10 cellular contexts compared by ENCODE assay signal in genomic region chr10:63491558-63492316, GRCh38. TPM values are rescaled to one million over a fixed set of nuclear protein-coding genes. Genes with fewer than 3 reads are reported as not detected.
DNase-seq lines count a peak whose midpoint lies in the region; ATAC-seq and TF ChIP-seq lines count a peak whose summit lies in the region.
"Had no signal": no experiment of that assay in that cellular context is flagged by ENCODE, and none has a peak within 500 bp of the region (broad histone marks: within the 10 kb centered on the region; RNA-seq: fewer than 3 reads in every experiment).

No MANE protein-coding gene starts in this region.

- ATAC-seq in HG02973 (IDR thresholded peaks at IDR 0.05; ENCODE audit: unreplicated experiment) (no peak), GM19397 (IDR thresholded peaks at IDR 0.05; ENCODE audit: unreplicated experiment) (no peak)
- no peak for ATAC-seq in activated T-cell treated with anti-CD3 and anti-CD28 coated beads, Interleukin-2, amount 50 U/mL, for 72 hours (replicated peaks in 1 of 2)

- TF ChIP-seq POLR2A in vagina (IDR thresholded peaks at IDR 0.05) = no peak

- peaks cover 29% of the 10 kb centered on the region for H3K79me2 ChIP-seq in mesendoderm (ENCODE audit: control insufficient read depth, insufficient read depth, low read length)

- H2AK5ac ChIP-seq in mesendoderm (ENCODE audit: low read length) = no peak overlapping the region

- no peak overlapping the region for H3K4me3 Mint-ChIP-seq in activated T-cell treated with anti-CD3 and anti-CD28 coated beads, Interleukin-2, amount 50 U/mL, for 24 hours
- no peak overlapping the region for H3K4me3 Mint-ChIP-seq in activated T-cell treated with anti-CD3 and anti-CD28 coated beads, Interleukin-2, amount 50 U/mL, for 72 hours
- H3K4me3 Mint-ChIP-seq: activated naive CD8-positive, alpha-beta T cell had no signal

- peaks cover 4% of the 10 kb centered on the region for H3K4me1 ChIP-seq in mesendoderm (ENCODE audit: control insufficient read depth, low read depth, low read length)
- peaks cover 21% of the 10 kb centered on the region for H3K4me1 ChIP-seq in vagina

- no peak overlapping the region for H4K5ac ChIP-seq in mesendoderm (ENCODE audit: low read length)

- H3K9ac ChIP-seq in mesendoderm (ENCODE audit: low read length) = no peak overlapping the region

- no peak overlapping the region for H2BK15ac ChIP-seq in mesendoderm (replicated peaks; ENCODE audit: low read depth)

- H3K27me3 ChIP-seq in mesendoderm (ENCODE audit: insufficient read depth, low read length, poor library complexity) (no peaks in the 10 kb centered on the region), vagina (no peaks in the 10 kb centered on the region)

- intact Hi-C loops in vagina (cut with DNase I) = no loop called here

- H3K27ac ChIP-seq in mesendoderm (ENCODE audit: low read depth, low read length) = no peak overlapping the region
- H3K27ac ChIP-seq in vagina = peak overlapping the region; percentile 73
- H3K27ac ChIP-seq: C4-2B had no signal

- H3K36me3 ChIP-seq in mesendoderm (ENCODE audit: control insufficient read depth, insufficient read depth, low read length) = no peaks in the 10 kb centered on the region
- no peaks in the 10 kb centered on the region for H3K36me3 ChIP-seq in vagina

- no peak overlapping the region for H2BK5ac ChIP-seq in mesendoderm (ENCODE audit: low read length)

- H3K4me3 ChIP-seq in mesendoderm (ENCODE audit: low read length) (no peak overlapping the region), vagina (peak overlapping the region in 1 of 2 donors; percentile 0)

- no peaks in the 10 kb centered on the region for H3K9me3 ChIP-seq in vagina

- H3K27ac Mint-ChIP-seq in activated T-cell treated with anti-CD3 and anti-CD28 coated beads, Interleukin-2, amount 50 U/mL, for 24 hours = peak overlapping the region; percentile 3
- no peak overlapping the region for H3K27ac Mint-ChIP-seq in activated T-cell treated with anti-CD3 and anti-CD28 coated beads, Interleukin-2, amount 50 U/mL, for 72 hours
- H3K27ac Mint-ChIP-seq: activated naive CD8-positive, alpha-beta T cell had no signal

- H3K4me2 ChIP-seq in mesendoderm (ENCODE audit: low read length) = no peak overlapping the region

- H4K8ac ChIP-seq in mesendoderm (ENCODE audit: low read depth, low read length) = no peak overlapping the region

- peaks cover 12% of the 10 kb centered on the region for H3K79me1 ChIP-seq in mesendoderm (ENCODE audit: low read length)

- DNase-seq in activated T-cell treated with anti-CD3 and anti-CD28 coated beads, Interleukin-2, amount 50 U/mL, for 24 hours = no peak
- no peak for DNase-seq in activated T-cell treated with anti-CD3 and anti-CD28 coated beads, Interleukin-2, amount 50 U/mL, for 1 hour
- DNase-seq in dedifferentiated amniotic fluid mesenchymal stem cell (ENCODE audit: extremely low spot score) (peak; percentile 92), mesendoderm (peak; percentile 67), vagina (ENCODE audit: extremely low spot score in 2 of 2) (no peak)
- no peak for DNase-seq in activated T-cell treated with anti-CD3 and anti-CD28 coated beads, Interleukin-2, amount 50 U/mL, for 72 hours

- H3K4me1 Mint-ChIP-seq in activated T-cell treated with anti-CD3 and anti-CD28 coated beads, Interleukin-2, amount 50 U/mL, for 24 hours (ENCODE audit: low read depth) = peaks cover 18% of the 10 kb centered on the region
- peaks cover 9% of the 10 kb centered on the region for H3K4me1 Mint-ChIP-seq in activated T-cell treated with anti-CD3 and anti-CD28 coated beads, Interleukin-2, amount 50 U/mL, for 72 hours (ENCODE audit: low read depth)

- H3K18ac ChIP-seq in mesendoderm (ENCODE audit: low read length) = no peak overlapping the region

- no peak overlapping the region for H3K4ac ChIP-seq in mesendoderm (ENCODE audit: low read depth, low read length)

- no peak overlapping the region for H2BK120ac ChIP-seq in mesendoderm (ENCODE audit: low read depth, low read length)

- H3K27me3 Mint-ChIP-seq in activated T-cell treated with anti-CD3 and anti-CD28 coated beads, Interleukin-2, amount 50 U/mL, for 24 hours = no peaks in the 10 kb centered on the region
- H3K27me3 Mint-ChIP-seq in activated T-cell treated with anti-CD3 and anti-CD28 coated beads, Interleukin-2, amount 50 U/mL, for 72 hours (ENCODE audit: low read depth) = no peaks in the 10 kb centered on the region
- H3K27me3 Mint-ChIP-seq: activated naive CD8-positive, alpha-beta T cell had no signal

- H3K36me3 Mint-ChIP-seq in activated T-cell treated with anti-CD3 and anti-CD28 coated beads, Interleukin-2, amount 50 U/mL, for 24 hours (ENCODE audit: low read depth) = peaks cover 12% of the 10 kb centered on the region
- no peaks in the 10 kb centered on the region for H3K36me3 Mint-ChIP-seq in activated T-cell treated with anti-CD3 and anti-CD28 coated beads, Interleukin-2, amount 50 U/mL, for 72 hours (ENCODE audit: insufficient read depth in 2 of 2)

- H3K56ac ChIP-seq in mesendoderm (ENCODE audit: low read length) = no peak overlapping the region

- WGBS in mesendoderm (ENCODE audit: extremely low coverage, insufficient coverage, low lambda C conversion rate) = no CpG with 5 or more reads among the region's 8 CpGs

- no peak overlapping the region for H3K23ac ChIP-seq in mesendoderm (ENCODE audit: low read length)

- H3K9me3 Mint-ChIP-seq in activated T-cell treated with anti-CD3 and anti-CD28 coated beads, Interleukin-2, amount 50 U/mL, for 24 hours = no peaks in the 10 kb centered on the region
- H3K9me3 Mint-ChIP-seq in activated T-cell treated with anti-CD3 and anti-CD28 coated beads, Interleukin-2, amount 50 U/mL, for 72 hours = no peaks in the 10 kb centered on the region

- no peak for TF ChIP-seq CTCF in vagina (IDR thresholded peaks at IDR 0.05)

RNA-seq across cellular contexts. Expression of gene JMJD1C, which starts 26.0 kb away (rescaled TPM):
- 65.5 TPM for polyA plus RNA-seq in mesendoderm (2013, experiment 1 of 2)
- 68.5 TPM for polyA plus RNA-seq in mesendoderm (2013, experiment 2 of 2)
- 105 TPM for total RNA-seq in vagina
- 10 to 100 TPM; 67.3 to 67.5 TPM for total RNA-seq in activated T-cell treated with anti-CD3 and anti-CD28 coated beads, Interleukin-2, amount 50 U/mL, for 72 hours

RNA-seq across cellular contexts. Expression of gene REEP3, which starts 29.5 kb away (rescaled TPM):
- 15.0 TPM for polyA plus RNA-seq in mesendoderm (2013, experiment 1 of 2)
- polyA plus RNA-seq in mesendoderm (2013, experiment 2 of 2) = 15.6 TPM
- 41.0 TPM for total RNA-seq in vagina
- total RNA-seq in activated T-cell treated with anti-CD3 and anti-CD28 coated beads, Interleukin-2, amount 50 U/mL, for 72 hours = 10 to 100 TPM; 19.0 to 22.1 TPM

Comparison
In these comparisons a context has a peak if more than half of its experiments do, and no peak if none do; other contexts are left out.
1. DNase-seq: peak in dedifferentiated amniotic fluid mesenchymal stem cell (single experiment) and mesendoderm (single experiment); none in activated T-cell treated with anti-CD3 and anti-CD28 coated beads, Interleukin-2, amount 50 U/mL, for 24 hours (single experiment), activated T-cell treated with anti-CD3 and anti-CD28 coated beads, Interleukin-2, amount 50 U/mL, for 1 hour (single experiment), vagina (0 of 2) and activated T-cell treated with anti-CD3 and anti-CD28 coated beads, Interleukin-2, amount 50 U/mL, for 72 hours (0 of 2).